Comparison of ENCODE assay signal across 17 cellular contexts in the genomic region with DNA sequence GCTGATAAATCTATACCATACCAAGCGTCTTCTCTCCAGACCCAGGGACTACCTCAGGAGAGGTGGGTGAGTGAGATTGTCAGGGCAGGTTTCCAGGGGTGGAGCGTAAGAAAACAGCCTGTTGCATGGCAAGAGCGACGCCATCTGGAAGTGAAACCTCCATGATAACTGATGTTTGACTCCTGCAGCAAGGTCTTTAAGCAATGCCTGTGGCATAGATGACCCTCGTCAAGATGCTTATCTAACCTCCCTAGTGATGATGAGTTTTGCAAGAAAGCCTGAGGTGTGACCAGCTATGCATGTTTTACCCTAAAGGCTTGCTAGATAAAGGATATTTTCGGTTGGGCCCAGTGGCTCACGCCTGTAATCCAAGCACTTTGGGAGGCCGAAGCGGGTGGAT.
"Had no signal": no experiment of that assay in that cellular context is flagged by ENCODE, and none has a peak within 500 bp of the region (broad histone marks: within the 10 kb centered on the region; RNA-seq: fewer than 3 reads in every experiment).

No MANE protein-coding gene starts in this region.

- DNase-seq: colonic mucosa; effector CD8-positive, alpha-beta T cell; foreskin melanocyte; heart left ventricle; hippocampal formation; kidney glomerular epithelial cell; mesendoderm; naive thymus-derived CD4-positive, alpha-beta T cell; nephron progenitor cell; sigmoid colon; stimulated activated CD4-positive, alpha-beta T cell treated with anti-CD3 and anti-CD28 coated beads, Interleukin-12 subunit alpha, Interleukin-12 subunit beta, amount 100 ng/mL, for 4 hours; stimulated activated naive CD4-positive, alpha-beta T cell; stomach; substantia nigra; transverse colon had no signal

- H3K9me3 ChIP-seq: colonic mucosa, thoracic aorta, transverse colon had no signal

- H3K27me3 ChIP-seq: colonic mucosa, heart left ventricle, sigmoid colon, stomach, transverse colon had no signal

- H3K36me3 ChIP-seq: colonic mucosa, heart left ventricle, sigmoid colon, stomach, thoracic aorta, transverse colon had no signal

- H3K4me1 ChIP-seq: colonic mucosa, heart left ventricle, sigmoid colon, stomach, transverse colon had no signal

- H3K4me3 ChIP-seq: colonic mucosa, heart left ventricle, sigmoid colon, skin epidermis, stomach, thoracic aorta, transverse colon had no signal

- H3K27ac ChIP-seq: colonic mucosa, heart left ventricle, sigmoid colon, skin epidermis, stomach, transverse colon had no signal
